ENCODE assay signal across 21 cellular contexts in the genomic region with DNA sequence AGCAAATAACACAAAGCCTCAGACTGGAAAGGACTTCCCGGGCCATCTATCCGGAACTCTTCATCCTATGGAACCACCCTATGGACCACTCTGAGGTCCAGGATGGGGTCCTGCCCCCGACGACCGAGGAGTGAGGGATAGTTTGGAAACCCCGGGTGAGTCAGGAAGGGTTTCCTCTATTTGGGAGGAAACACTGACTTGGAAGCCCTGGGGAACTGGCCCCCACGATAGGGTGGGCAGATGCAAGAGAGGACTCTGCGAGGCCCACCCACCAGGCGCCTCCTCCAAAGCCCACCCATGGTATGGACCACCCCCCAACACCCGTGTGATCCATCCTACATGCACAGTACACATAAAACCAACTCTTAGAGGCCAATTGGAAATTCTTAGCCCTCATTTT.
DNase-seq lines count a peak whose midpoint lies in the region; ATAC-seq and TF ChIP-seq lines count a peak whose summit lies in the region.
"Had no signal": no experiment of that assay in that cellular context is flagged by ENCODE, and none has a peak within 500 bp of the region (broad histone marks: within the 10 kb centered on the region; RNA-seq: fewer than 3 reads in every experiment).

No MANE protein-coding gene starts in this region.

- POLR2A ChIA-PET in naive thymus-derived CD4-positive, alpha-beta T cell (lab: Charles Lee) = no interaction called here

- no peak overlapping the region for H3K27ac ChIP-seq in adrenal gland
- H3K27ac ChIP-seq in naive thymus-derived CD4-positive, alpha-beta T cell (ENCODE audit: low read depth, low read length) = no peak overlapping the region
- H3K27ac ChIP-seq: A549, KMS-11, PC-9 had no signal

- H3K4me1 ChIP-seq in adrenal gland (replicated peaks in 1 of 2) = peaks cover 31 to 38% of the 10 kb centered on the region in 2 donors
- no peaks in the 10 kb centered on the region for H3K4me1 ChIP-seq in naive thymus-derived CD4-positive, alpha-beta T cell (ENCODE audit: control insufficient read depth in 2 of 2, insufficient read depth in 2 of 2, low read length in 2 of 2)
- H3K4me1 ChIP-seq: A549 had no signal

- intact Hi-C loops in cardiac septum (cut with DNase I) (loop anchor here (2.0 kb wide), 1 partner anchor 23 kb away; no protein-coding TSS in a partner anchor), Right ventricle myocardium superior (cut with DNase I) (no loop called here), adrenal gland (cut with DNase I) (no loop called here), sciatic nerve (cut with DNase I) (no loop called here)
- intact Hi-C loops in naive thymus-derived CD4-positive, alpha-beta T cell (cut with micrococcal nuclease) = no loop called here

- no peak overlapping the region for H3K4me3 Mint-ChIP-seq in naive thymus-derived CD4-positive, alpha-beta T cell

- ATAC-seq in Right ventricle myocardium superior (ENCODE audit: poor library complexity) (no peak), sciatic nerve (no peak), GM18511 (IDR thresholded peaks at IDR 0.05; ENCODE audit: unreplicated experiment) (no peak)
- no peak for ATAC-seq in naive thymus-derived CD4-positive, alpha-beta T cell
- ATAC-seq: A549 had no signal

- TF ChIP-seq CTCF in adrenal gland (IDR thresholded peaks at IDR 0.05) = no peak

- H3K27me3 Mint-ChIP-seq in naive thymus-derived CD4-positive, alpha-beta T cell = peaks cover 0 to 8% (median 0%) of the 10 kb centered on the region in 5 donors

- no peaks in the 10 kb centered on the region for H3K36me3 ChIP-seq in adrenal gland (replicated peaks in 1 of 2)
- H3K36me3 ChIP-seq in naive thymus-derived CD4-positive, alpha-beta T cell (ENCODE audit: control insufficient read depth in 2 of 3, insufficient read depth in 3 of 3, low read length in 3 of 3) = no peaks in the 10 kb centered on the region
- H3K36me3 ChIP-seq: BE2C had no signal

- H3K27ac Mint-ChIP-seq in naive thymus-derived CD4-positive, alpha-beta T cell = no peak overlapping the region

- no peaks in the 10 kb centered on the region for H3K36me3 Mint-ChIP-seq in naive thymus-derived CD4-positive, alpha-beta T cell

- H3K4me1 Mint-ChIP-seq in naive thymus-derived CD4-positive, alpha-beta T cell = peaks cover 0 to 13% (median 0%) of the 10 kb centered on the region in 7 donors

- H3K27me3 ChIP-seq in adrenal gland = no peaks in the 10 kb centered on the region
- no peaks in the 10 kb centered on the region for H3K27me3 ChIP-seq in naive thymus-derived CD4-positive, alpha-beta T cell (ENCODE audit: control insufficient read depth in 2 of 2, insufficient read depth in 2 of 2, low read length in 2 of 2)
- H3K27me3 ChIP-seq: BE2C had no signal

- H3K4me3 ChIP-seq in adrenal gland = no peak overlapping the region
- no peak overlapping the region for H3K4me3 ChIP-seq in naive thymus-derived CD4-positive, alpha-beta T cell (ENCODE audit: low read length)
- H3K4me3 ChIP-seq: A549, PC-9 had no signal

- 85 to 98% (median 90%) methylated on average over 7 to 10 of the region's 10 CpGs for WGBS in adrenal gland, 4 donors

- TF ChIP-seq POLR2A in adrenal gland (IDR thresholded peaks at IDR 0.05) = no peak

- CTCF ChIA-PET in naive thymus-derived CD4-positive, alpha-beta T cell (lab: Charles Lee) = no interaction called here

- peaks cover 0 to 1% (median 0%) of the 10 kb centered on the region in 11 donors for H3K9me3 Mint-ChIP-seq in naive thymus-derived CD4-positive, alpha-beta T cell

- no peaks in the 10 kb centered on the region for H3K9me3 ChIP-seq in adrenal gland (replicated peaks in 1 of 3)
- H3K9me3 ChIP-seq in naive thymus-derived CD4-positive, alpha-beta T cell (ENCODE audit: control insufficient read depth in 2 of 3, low read length in 3 of 3) = no peaks in the 10 kb centered on the region
- H3K9me3 ChIP-seq: A549, BE2C had no signal

- peak; percentile 51 for DNase-seq in cardiac septum (ENCODE audit: low spot score)
- no peak for DNase-seq in Right ventricle myocardium superior
- peak in 4 of 7 donors; percentile 5 to 47 (median 14) for DNase-seq in adrenal gland
- peak; percentile 13 for DNase-seq in islet precursor cell
- peak; percentile 47 for DNase-seq in sciatic nerve (ENCODE audit: low spot score)
- no peak for DNase-seq in naive thymus-derived CD4-positive, alpha-beta T cell
- no peak for DNase-seq in AG20443 (ENCODE audit: low spot score)
- DNase-seq: BE2C, DMS53, GDM1, NCI-H1105, NCI-H146, NCI-H2029, NCI-H2227 treated with DMSO at 0.1 percent for 48 hours, NCI-H510A treated with DMSO at 0.1 percent for 48 hours, NCI-H748 treated with DMSO at 0.1 percent for 48 hours, PC-9, RPMI8226 had no signal

Comparison
In these comparisons a context has a peak if more than half of its experiments do, and no peak if none do; other contexts are left out.
1. DNase-seq: peak in cardiac septum (single experiment), adrenal gland (4 of 7), islet precursor cell (single experiment) and sciatic nerve (single experiment); none in Right ventricle myocardium superior (single experiment), naive thymus-derived CD4-positive, alpha-beta T cell (0 of 9) and AG20443 (single experiment).